In the genomic region with DNA sequence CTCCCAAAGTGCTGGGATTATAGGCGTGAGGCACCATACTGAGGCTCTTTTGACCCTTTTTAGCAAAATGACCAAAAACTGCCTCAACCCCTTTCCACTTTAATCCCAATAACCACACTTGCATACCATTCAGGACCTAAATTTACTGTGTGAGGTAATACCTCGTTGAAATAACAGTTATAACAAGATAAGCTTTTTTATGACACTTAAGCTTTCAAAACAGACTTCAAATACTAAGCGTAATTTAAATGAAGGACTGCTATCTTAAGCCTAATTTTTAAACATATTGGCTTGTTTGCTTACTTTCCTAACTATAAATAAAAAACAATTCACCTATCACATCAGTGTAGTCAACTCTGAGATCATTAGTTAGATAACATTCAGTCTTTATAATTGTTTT, we compare ENCODE assay signal across 20 cellular contexts. TPM values are rescaled to one million over a fixed set of nuclear protein-coding genes. Genes with fewer than 3 reads are reported as not detected.
DNase-seq lines count a peak whose midpoint lies in the region; ATAC-seq, FAIRE-seq and TF ChIP-seq lines count a peak whose summit lies in the region.
"Had no signal": no experiment of that assay in that cellular context is flagged by ENCODE, and none has a peak within 500 bp of the region (broad histone marks: within the 10 kb centered on the region; RNA-seq: fewer than 3 reads in every experiment).

No MANE protein-coding gene starts in this region.

- dilution Hi-C loops in IMR-90 (cut with HindIII; ENCODE audit: low sequenced_read_pairs, unreplicated experiment) = no loop called here

- POLR2A ChIA-PET in IMR-90 (lab: Charles Lee; ENCODE audit: unreplicated experiment) = interaction anchor here (1.0 kb wide), 1 partner anchor 85 kb away, joined by 4 read pairs; no protein-coding TSS in a partner anchor

- 100% methylated on average over 1 of the region's 3 CpGs; no CpG with 5 or more reads in 1 of the 2 experiments for WGBS in IMR-90 (ENCODE audit: extremely low coverage in 2 of 2, insufficient read length in 1 of 2), 2 experiments

- H2AFZ ChIP-seq in IMR-90 (replicated peaks; ENCODE audit: low read length, poor library complexity) = no peak overlapping the region

- H3K4me1 Mint-ChIP-seq in dendritic cell treated with granulocyte-macrophage colony-stimulating factor and Interleukin-4, amounts not matched to agents 40 ng/mL and 50 ng/mL, for 4 days (ENCODE audit: low read depth) = no peaks in the 10 kb centered on the region

- no peak overlapping the region for H3K4me2 ChIP-seq in IMR-90 (ENCODE audit: low read depth, low read length)
- H3K4me2 ChIP-seq: SK-N-SH had no signal

- FAIRE-seq in G401.6 (lab: Jason Lieb, UNC) = peak; percentile 91

- intact Hi-C loops in IMR-90 (cut with micrococcal nuclease) = loop anchor here (2.0 to 10.0 kb wide), 2 partner anchors 37 to 313 kb away; partner anchors contain the start of gene PWWP2A
- intact Hi-C loops in dendritic cell treated with granulocyte-macrophage colony-stimulating factor and Interleukin-4, amounts not matched to agents 40 ng/mL and 50 ng/mL, for 4 days (cut with micrococcal nuclease) = loop anchor here (2.0 to 5.0 kb wide), 3 partner anchors 36 to 311 kb away; partner anchors contain the start of gene PWWP2A

- no peak overlapping the region for H4K91ac ChIP-seq in IMR-90 (ENCODE audit: insufficient read depth, low read depth, low read length)

- no peaks in the 10 kb centered on the region for H3K9me3 ChIP-seq in IMR-90 (ENCODE audit: control insufficient read depth, insufficient read depth, low read length)
- no peaks in the 10 kb centered on the region for H3K9me3 ChIP-seq in RWPE2 (ENCODE audit: severe bottlenecking)
- H3K9me3 ChIP-seq: BE2C, MG63, SK-N-SH had no signal

- TF ChIP-seq RAD21 in IMR-90 (IDR thresholded peaks at IDR 0.05; ENCODE audit: low read length) = no peak

- no peak overlapping the region for H3K23ac ChIP-seq in IMR-90 (ENCODE audit: low read depth, low read length)

- TF ChIP-seq CTCF in IMR-90 (conservative IDR thresholded peaks at IDR 0.05; ENCODE audit: low read depth, low read length) (no peak), RWPE2 (IDR thresholded peaks at IDR 0.05; ENCODE audit: poor library complexity, severe bottlenecking) (no peak)

- H3K14ac ChIP-seq in IMR-90 (replicated peaks; ENCODE audit: low read depth, low read length) = no peak overlapping the region

- no peaks in the 10 kb centered on the region for H3K27me3 Mint-ChIP-seq in dendritic cell treated with granulocyte-macrophage colony-stimulating factor and Interleukin-4, amounts not matched to agents 40 ng/mL and 50 ng/mL, for 4 days
- H3K27me3 Mint-ChIP-seq: T-helper 17 cell had no signal

- H3K4ac ChIP-seq in IMR-90 (ENCODE audit: low read depth, low read length) = no peak overlapping the region

- TF ChIP-seq POLR2A in IMR-90 (IDR thresholded peaks at IDR 0.05; ENCODE audit: low read depth, low read length) (no peak), GM18505 (IDR thresholded peaks at IDR 0.05; ENCODE audit: borderline replicate concordance, extremely low read depth, insufficient read depth, insufficient read length) (no peak)

- peak overlapping the region in 1 of 2 experiments; percentile 12; a peak in 1 of 4 replicates for H4K8ac ChIP-seq in IMR-90 (ENCODE audit: low read depth in 2 of 2, low read length in 2 of 2)

- H3K36me3 Mint-ChIP-seq in dendritic cell treated with granulocyte-macrophage colony-stimulating factor and Interleukin-4, amounts not matched to agents 40 ng/mL and 50 ng/mL, for 4 days (ENCODE audit: low read depth) = peaks cover 27% of the 10 kb centered on the region

- H3K27ac Mint-ChIP-seq in dendritic cell treated with granulocyte-macrophage colony-stimulating factor and Interleukin-4, amounts not matched to agents 40 ng/mL and 50 ng/mL, for 4 days = peak overlapping the region; percentile 61
- H3K27ac Mint-ChIP-seq: HFFc6, T-helper 17 cell had no signal

- H2AK5ac ChIP-seq in IMR-90 (ENCODE audit: low read depth, low read length) = no peak overlapping the region

- H3K4me3 Mint-ChIP-seq in dendritic cell treated with granulocyte-macrophage colony-stimulating factor and Interleukin-4, amounts not matched to agents 40 ng/mL and 50 ng/mL, for 4 days = no peak overlapping the region
- H3K4me3 Mint-ChIP-seq: HFFc6, T-helper 17 cell had no signal

- H3K56ac ChIP-seq in IMR-90 (ENCODE audit: extremely low read depth, insufficient read depth, low read length) = no peak overlapping the region

- H4K20me1 ChIP-seq in IMR-90 (ENCODE audit: insufficient read depth, low read length) = no peaks in the 10 kb centered on the region

- ATAC-seq in IMR-90 (ENCODE audit: low read depth) (no peak), RWPE2 (ENCODE audit: low read depth) (no peak), GM18505 (IDR thresholded peaks at IDR 0.05; ENCODE audit: unreplicated experiment) (no peak), GM18907 (IDR thresholded peaks at IDR 0.05; ENCODE audit: unreplicated experiment) (no peak), GM21447 (IDR thresholded peaks at IDR 0.05; ENCODE audit: unreplicated experiment) (no peak), GM21367 (IDR thresholded peaks at IDR 0.05; ENCODE audit: unreplicated experiment) (no peak)
- ATAC-seq: T-helper 17 cell had no signal

- DNase-seq in IMR-90 (no peak), RWPE2 (ENCODE audit: low spot score) (no peak)
- DNase-seq: 8988T; NCI-H1105 treated with DMSO at 0.1 percent for 48 hours; NCI-H1930; NCI-H2107; NCI-H524 treated with DMSO at 0.1 percent for 48 hours; NK-92 treated with Interleukin-12 subunit alpha and Interleukin-12 subunit beta, amount 100 ng/mL, for 24 hours; T-helper 17 cell had no signal

- H3K9me1 ChIP-seq in IMR-90 (ENCODE audit: insufficient read depth, low read length) = peaks cover 9% of the 10 kb centered on the region; the same call in 1 of the 2 replicates

- H3K18ac ChIP-seq in IMR-90 (ENCODE audit: low read depth, low read length) = no peak overlapping the region

- CTCF ChIA-PET in IMR-90 (lab: Yijun Ruan, JAX) = interaction anchor here (0.5 to 1.8 kb wide), 3 partner anchors 31 to 310 kb away, joined by 3 to 5 read pairs (median 3); no protein-coding TSS in a partner anchor

- H2BK5ac ChIP-seq in IMR-90 (ENCODE audit: low read depth, low read length, poor library complexity, severe bottlenecking) = no peak overlapping the region

- H3K4me1 ChIP-seq in IMR-90 (ENCODE audit: control insufficient read depth, insufficient read depth, low read length) = peaks cover 14% of the 10 kb centered on the region
- H3K4me1 ChIP-seq in RWPE2 (ENCODE audit: insufficient read depth, poor library complexity, severe bottlenecking) = peaks cover 21% of the 10 kb centered on the region
- H3K4me1 ChIP-seq: BE2C had no signal

- no TSS peak for BruUV-seq in IMR-90 (replicated peaks; lab: Mats Ljungman, UMichigan)

- no peaks in the 10 kb centered on the region for H3K9me3 Mint-ChIP-seq in dendritic cell treated with granulocyte-macrophage colony-stimulating factor and Interleukin-4, amounts not matched to agents 40 ng/mL and 50 ng/mL, for 4 days
- H3K9me3 Mint-ChIP-seq: CD14-positive monocyte, HFFc6 had no signal

- H2AK9ac ChIP-seq in IMR-90 (replicated peaks; ENCODE audit: low read depth, low read length, poor library complexity) = no peak overlapping the region

- H2BK15ac ChIP-seq in IMR-90 (ENCODE audit: low read depth, low read length) = no peak overlapping the region

- H2BK20ac ChIP-seq in IMR-90 (ENCODE audit: low read depth, low read length) = no peak overlapping the region

- no peak overlapping the region for H3K9ac ChIP-seq in IMR-90 (ENCODE audit: low read depth, low read length)
- H3K9ac ChIP-seq: SK-N-SH had no signal

- no peak overlapping the region for H3K4me3 ChIP-seq in IMR-90 (ENCODE audit: insufficient read depth, low read depth, low read length)
- H3K4me3 ChIP-seq in RWPE2 (ENCODE audit: severe bottlenecking) = no peak overlapping the region
- H3K4me3 ChIP-seq: MG63 had no signal

- peaks cover 4% of the 10 kb centered on the region; the same call in 1 of the 2 replicates for H3K36me3 ChIP-seq in IMR-90 (ENCODE audit: control insufficient read depth, insufficient read depth, low read length)
- peaks cover 38% of the 10 kb centered on the region for H3K36me3 ChIP-seq in RWPE2 (ENCODE audit: low read depth)

- H3K27me3 ChIP-seq in IMR-90 (ENCODE audit: control insufficient read depth, insufficient read depth, low read length) = no peaks in the 10 kb centered on the region
- H3K27me3 ChIP-seq in RWPE2 (ENCODE audit: insufficient read depth, poor library complexity, severe bottlenecking) = no peaks in the 10 kb centered on the region
- H3K27me3 ChIP-seq: BE2C, MG63 had no signal

- no peak overlapping the region for H3K27ac ChIP-seq in IMR-90 (ENCODE audit: insufficient read depth, low read length)
- H3K27ac ChIP-seq in RWPE2 (ENCODE audit: poor library complexity, severe bottlenecking) = peak overlapping the region; percentile 80

- 0 out of 2 replicates have a peak overlapping the region, but pooled peaks have one; percentile 23 for H2BK120ac ChIP-seq in IMR-90 (ENCODE audit: low read depth, low read length)

- H3K79me1 ChIP-seq in IMR-90 (ENCODE audit: low read depth in 1 of 2, low read length in 2 of 2) = peaks cover 13 to 29% of the 10 kb centered on the region in 2 experiments

- in situ Hi-C loops in IMR-90 (cut with MboI; ENCODE audit: low sequenced_read_pairs) = no loop called here

- H4K5ac ChIP-seq in IMR-90 (ENCODE audit: low read depth, low read length) = no peak overlapping the region

TF ChIP-seq in IMR-90, 13 proteins besides CTCF, POLR2A, EP300 and RAD21:
- TF ChIP-seq, protein P1, sequence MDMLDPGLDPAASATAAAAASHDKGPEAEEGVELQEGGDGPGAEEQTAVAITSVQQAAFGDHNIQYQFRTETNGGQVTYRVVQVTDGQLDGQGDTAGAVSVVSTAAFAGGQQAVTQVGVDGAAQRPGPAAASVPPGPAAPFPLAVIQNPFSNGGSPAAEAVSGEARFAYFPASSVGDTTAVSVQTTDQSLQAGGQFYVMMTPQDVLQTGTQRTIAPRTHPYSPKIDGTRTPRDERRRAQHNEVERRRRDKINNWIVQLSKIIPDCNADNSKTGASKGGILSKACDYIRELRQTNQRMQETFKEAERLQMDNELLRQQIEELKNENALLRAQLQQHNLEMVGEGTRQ (IDR thresholded peaks at IDR 0.05; ENCODE audit: low read depth, low read length) = no peak
- TF ChIP-seq MAZ (IDR thresholded peaks at IDR 0.05; ENCODE audit: borderline replicate concordance, low read depth, low read length) (no peak), MXI1 (IDR thresholded peaks at IDR 0.05; ENCODE audit: borderline replicate concordance, low read depth, low read length) (no peak), CHD1 (IDR thresholded peaks at IDR 0.05; ENCODE audit: low read depth, low read length) (no peak), BHLHE40 (IDR thresholded peaks at IDR 0.05; ENCODE audit: low read depth, low read length) (no peak), RCOR1 (IDR thresholded peaks at IDR 0.05; ENCODE audit: insufficient replicate concordance, low read length) (no peak)

RNA-seq across cellular contexts. Expression of gene PWWP2A, which starts 37.8 kb away (rescaled TPM):
- 12.5 and 14.4 TPM in 2 replicates for total RNA-seq in IMR-90 (2012; rRNA removed)
- 7.5 and 8.8 TPM in 2 replicates for polyA plus RNA-seq in IMR-90 (2012; rRNA removed)
- 4.0 TPM in 2 replicates for polyA plus RNA-seq in IMR-90 (2012; cell fraction: cytosol; rRNA removed)
- polyA plus RNA-seq in IMR-90 (2012; cell fraction: nucleus; rRNA removed; ENCODE audit: low replicate concordance) = 4.4 and 12.8 TPM in 2 replicates
